ENCODE assay signal across 23 cellular contexts in genomic region chr20:44807684-44808056, GRCh38. TPM values are rescaled to one million over a fixed set of nuclear protein-coding genes. Genes with fewer than 3 reads are reported as not detected.
DNase-seq lines count a peak whose midpoint lies in the region; FAIRE-seq and TF ChIP-seq lines count a peak whose summit lies in the region.
"Had no signal": no experiment of that assay in that cellular context is flagged by ENCODE, and none has a peak within 500 bp of the region (broad histone marks: within the 10 kb centered on the region; RNA-seq: fewer than 3 reads in every experiment).

No MANE protein-coding gene starts in this region.

- TF ChIP-seq CTCF in HEK293 (tag by site-specific recombination; IDR thresholded peaks at IDR 0.05) (no peak), brain (conservative IDR thresholded peaks at IDR 0.05) (no peak), CD14-positive monocyte (IDR thresholded peaks at IDR 0.05) (no peak), tibial nerve (IDR thresholded peaks at IDR 0.05) (no peak)

- peaks cover 0 to 74% of the 10 kb centered on the region in 2 donors for H3K27me3 ChIP-seq in tibial nerve

- POLR2A ChIA-PET in HEK293 (lab: Yijun Ruan, JAX), result no interaction called here

- peaks cover 30% of the 10 kb centered on the region for H3K27me3 Mint-ChIP-seq in brain
- peaks cover 58 to 78% (median 69%) of the 10 kb centered on the region in 3 donors for H3K27me3 Mint-ChIP-seq in CD14-positive monocyte (ENCODE audit: low read depth in 3 of 3)

- TF ChIP-seq POLR2A in tibial nerve (IDR thresholded peaks at IDR 0.05), result no peak

- DNase-seq in mesenteric fat pad (ENCODE audit: low spot score) (peak; percentile 12), urothelium cell line (ENCODE audit: low spot score) (no peak), CD14-positive monocyte (ENCODE audit: low spot score) (no peak), tibial nerve (ENCODE audit: low spot score in 2 of 2) (no peak), GOT3 (lab: John Stamatoyannopoulos, UW) (no peak)
- DNase-seq: AML-193; CD4-positive, alpha-beta memory T cell; DMS153; DMS79; GDM1; GM23248; HCEC 1CT; HFFc6 had no signal

- H3K4me1 Mint-ChIP-seq in brain (peaks cover 79% of the 10 kb centered on the region), CD14-positive monocyte (peaks cover 4% of the 10 kb centered on the region)

- CTCF ChIA-PET in HEK293 (lab: Yijun Ruan, JAX), result no interaction called here

- no peak for TF ChIP-seq EP300 in tibial nerve (IDR thresholded peaks at IDR 0.05)

- H3K4me3 ChIP-seq in HEK293 (ENCODE audit: low read depth, low read length), result no peak overlapping the region
- H3K4me3 ChIP-seq in tibial nerve, result no peak overlapping the region
- H3K4me3 ChIP-seq: A549, GM23248 had no signal

- peaks cover 1 to 11% (median 6%) of the 10 kb centered on the region in 5 experiments for H3K9me3 Mint-ChIP-seq in brain
- H3K9me3 Mint-ChIP-seq in CD14-positive monocyte, result peaks cover 2 to 21% (median 9%) of the 10 kb centered on the region in 7 donors

- H3K9me3 ChIP-seq in HEK293 (ENCODE audit: control insufficient read depth, insufficient read depth, low read depth, low read length), result no peaks in the 10 kb centered on the region
- H3K9me3 ChIP-seq in tibial nerve, result peaks cover 0 to 18% (median 0%) of the 10 kb centered on the region in 4 donors

- peak overlapping the region; percentile 33 to 96 (median 69) for H3K27ac Mint-ChIP-seq in brain
- H3K27ac Mint-ChIP-seq in CD14-positive monocyte, result no peak overlapping the region
- H3K27ac Mint-ChIP-seq: CD4-positive, alpha-beta memory T cell; HFFc6 had no signal

- H3K36me3 ChIP-seq in HEK293 (ENCODE audit: control insufficient read depth in 2 of 2, insufficient read depth in 1 of 2, low read length in 2 of 2), result no peaks in the 10 kb centered on the region
- no peaks in the 10 kb centered on the region for H3K36me3 ChIP-seq in tibial nerve

- peaks cover 6% of the 10 kb centered on the region for H3K36me3 Mint-ChIP-seq in brain
- peaks cover 0 to 8% of the 10 kb centered on the region in 2 donors for H3K36me3 Mint-ChIP-seq in CD14-positive monocyte
- H3K36me3 Mint-ChIP-seq: CD4-positive, alpha-beta memory T cell had no signal

- H3K27ac ChIP-seq in HEK293 (ENCODE audit: extremely low read depth, low read depth, low read length) (no peak overlapping the region), tibial nerve (no peak overlapping the region)
- H3K27ac ChIP-seq: 22Rv1, A549, C4-2B, GM23248 had no signal

- intact Hi-C loops in CD14-positive monocyte (cut with micrococcal nuclease), result no loop called here

- H3K4me1 ChIP-seq in HEK293 (ENCODE audit: control insufficient read depth, insufficient read depth, low read length) (no peaks in the 10 kb centered on the region), tibial nerve (peaks cover 0 to 11% (median 0%) of the 10 kb centered on the region in 4 donors)

- peak; percentile 30 for FAIRE-seq in urothelium cell line (lab: Jason Lieb, UNC)
- FAIRE-seq: A549, GM12892, GM18507, H54 had no signal

- H3K4me3 Mint-ChIP-seq in brain (peak overlapping the region; percentile 84 to 93 (median 87)), CD14-positive monocyte (peak overlapping the region in 1 of 2 donors; percentile 39)
- H3K4me3 Mint-ChIP-seq: HFFc6 had no signal

- 74 to 78% methylated on average over 4 of the region's 4 CpGs for WGBS in tibial nerve, 2 donors

TF ChIP-seq in HEK293, 187 proteins besides CTCF, POLR2A, EP300 and RAD21:
- TF ChIP-seq ZNF747 (tag by site-specific recombination; IDR thresholded peaks at IDR 0.05) (no peak), PRDM1 (tag by site-specific recombination; IDR thresholded peaks at IDR 0.05) (peak; percentile 85), ZBTB48 (tag by site-specific recombination; IDR thresholded peaks at IDR 0.05) (no peak), ZBTB11 (tag by site-specific recombination; conservative IDR thresholded peaks at IDR 0.05; ENCODE audit: low read depth) (no peak), PRDM10 (tag by site-specific recombination; IDR thresholded peaks at IDR 0.05) (peak; percentile 85)

RNA-seq across cellular contexts. Expression of gene RIMS4, which starts 2.7 kb away (rescaled TPM):
- polyA plus RNA-seq in brain (ENCODE audit: insufficient read depth, low read depth, low replicate concordance), result 21.5 TPM
- 0.29 TPM for total RNA-seq in mesenteric fat pad
- not detected for polyA plus RNA-seq in CD14-positive monocyte
- total RNA-seq in tibial nerve, result 1 to 10 TPM in 2 of 4 donors, under 1 TPM in 2; 0.21 to 4.7 (median 1.7) TPM
- total RNA-seq: CD4-positive, alpha-beta memory T cell; HFFc6; HT-29 had no signal
- polyA plus RNA-seq: BJ; CD4-positive, alpha-beta memory T cell; GM23248 had no signal

Comparison
In these comparisons a context has a peak if more than half of its experiments do, and no peak if none do; other contexts are left out.
1. H3K27ac Mint-ChIP-seq: peak in brain (5 of 5); none in CD14-positive monocyte (0 of 7).